31 cellular contexts compared by ENCODE assay signal in genomic region chrX:67114635-67115034, GRCh38.
"Had no signal": no experiment of that assay in that cellular context is flagged by ENCODE, and none has a peak within 500 bp of the region (broad histone marks: within the 10 kb centered on the region; RNA-seq: fewer than 3 reads in every experiment).

No MANE protein-coding gene starts in this region.

- H3K4me3 ChIP-seq: adrenal gland, ascending aorta, body of pancreas, breast epithelium, cardiac muscle cell had no signal

- H3K9me3 ChIP-seq: adrenal gland, ascending aorta, body of pancreas, breast epithelium had no signal

- H3K27ac ChIP-seq: adrenal gland, ascending aorta, body of pancreas, brain microvascular endothelial cell, breast epithelium, cardiac muscle cell had no signal

- ATAC-seq: activated naive CD4-positive, alpha-beta T cell treated with anti-CD3 and anti-CD28 coated beads, Interleukin-2, amount 50 U/mL, for 72 hours; activated naive CD8-positive, alpha-beta T cell treated with anti-CD3 and anti-CD28 coated beads, Interleukin-2, amount 50 U/mL, for 24 hours; activated T-cell treated with anti-CD3 and anti-CD28 coated beads, Interleukin-2, amount 50 U/mL, for 4 hours; activated T-cell treated with anti-CD3 and anti-CD28 coated beads, Interleukin-2, amount 50 U/mL, for 72 hours; activated T-helper 17 cell treated with anti-CD3 and anti-CD28 coated beads, Interleukin-2, amount 50 U/mL, for 72 hours; body of pancreas had no signal

- H3K36me3 ChIP-seq: adrenal gland, ascending aorta, brain microvascular endothelial cell, breast epithelium, cardiac muscle cell had no signal

- DNase-seq: activated effector memory CD4-positive, alpha-beta T cell treated with anti-CD3 and anti-CD28 coated beads, Interleukin-2, amount 50 U/mL, for 16 hours; activated effector memory CD4-positive, alpha-beta T cell treated with Interleukin-2 at 50 U/mL for 16 hours; activated gamma-delta T cell; activated gamma-delta T cell treated with Interleukin-2 at 50 U/mL for 16 hours; activated naive CD4-positive, alpha-beta T cell; activated naive CD4-positive, alpha-beta T cell treated with anti-CD3 and anti-CD28 coated beads for 36 hours; activated naive CD4-positive, alpha-beta T cell treated with anti-CD3 and anti-CD28 coated beads, Interleukin-2, amount 10 ng/mL, durations not matched to agents 7 days and 5 days; activated naive CD4-positive, alpha-beta T cell treated with anti-CD3 and anti-CD28 coated beads, Interleukin-2, amount 50 U/mL, for 16 hours; activated naive CD4-positive, alpha-beta T cell treated with Interleukin-2 at 50 U/mL for 16 hours; activated naive CD8-positive, alpha-beta T cell treated with anti-CD3 and anti-CD28 coated beads for 36 hours; activated naive CD8-positive, alpha-beta T cell treated with anti-CD3 and anti-CD28 coated beads, Interleukin-2, amount 10 ng/mL, durations not matched to agents 7 days and 5 days; activated naive CD8-positive, alpha-beta T cell treated with anti-CD3 and anti-CD28 coated beads, Interleukin-2, amount 50 U/mL, for 24 hours; activated T-cell treated with anti-CD3 and anti-CD28 coated beads, Interleukin-2, amount 50 U/mL, for 4 hours; activated T-cell treated with anti-CD3 and anti-CD28 coated beads, Interleukin-2, amount 50 U/mL, for 48 hours; activated T-cell treated with anti-CD3 and anti-CD28 coated beads, Interleukin-2, amount 50 U/mL, for 72 hours; adrenal gland; amniotic stem cell; amygdala; anterior cingulate cortex; aorta; body of pancreas; brain microvascular endothelial cell; caudate nucleus; central memory CD4-positive, alpha-beta T cell; cerebellar nuclear complex had no signal

- H3K4me1 ChIP-seq: adrenal gland, ascending aorta, body of pancreas, breast epithelium had no signal

- FAIRE-seq: bronchial epithelial cell had no signal
